Comparison of ENCODE assay signal across 25 cellular contexts in the genomic region with DNA sequence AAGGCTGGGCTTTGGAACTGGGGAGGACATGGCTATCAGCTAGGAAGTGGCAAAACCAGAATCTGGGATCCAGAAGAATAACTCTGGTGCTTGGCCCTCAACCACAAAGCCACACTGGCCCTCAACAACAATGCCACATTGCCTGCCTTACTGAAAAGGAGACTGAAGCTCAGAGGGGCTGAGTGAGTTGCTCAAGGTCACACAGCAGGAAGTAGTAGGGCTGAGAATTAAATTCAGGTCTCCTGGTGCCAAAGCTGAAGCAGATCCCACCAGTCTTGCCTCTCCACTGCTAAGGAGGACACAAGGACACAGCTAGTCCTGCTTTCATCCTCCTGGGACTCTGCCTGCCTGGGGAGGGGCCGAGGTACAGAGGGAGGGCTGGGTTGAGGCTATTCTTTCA. TPM values are rescaled to one million over a fixed set of nuclear protein-coding genes. Genes with fewer than 3 reads are reported as not detected.
DNase-seq lines count a peak whose midpoint lies in the region; ATAC-seq and TF ChIP-seq lines count a peak whose summit lies in the region.
"Had no signal": no experiment of that assay in that cellular context is flagged by ENCODE, and none has a peak within 500 bp of the region (broad histone marks: within the 10 kb centered on the region; RNA-seq: fewer than 3 reads in every experiment).

No MANE protein-coding gene starts in this region.

- H3K9ac ChIP-seq in colonic mucosa (ENCODE audit: low read depth in 2 of 2, low read length in 2 of 2), result no peak overlapping the region
- H3K9ac ChIP-seq: BLaER1 treated with 17β-estradiol and CSF1 and Interleukin-3, amounts not matched to agents 10 nM and 100 nM; GM23248 had no signal

- H3K36me3 ChIP-seq in HEK293 (ENCODE audit: control insufficient read depth in 2 of 2, insufficient read depth in 1 of 2, low read length in 2 of 2) (no peaks in the 10 kb centered on the region), colonic mucosa (no peaks in the 10 kb centered on the region)
- H3K36me3 ChIP-seq: BE2C; BLaER1 treated with 17β-estradiol and CSF1 and Interleukin-3, amounts not matched to agents 10 nM and 100 nM had no signal

- POLR2A ChIA-PET in HEK293 (lab: Yijun Ruan, JAX), result no interaction called here

- TF ChIP-seq CTCF in HEK293 (tag by site-specific recombination; IDR thresholded peaks at IDR 0.05) (no peak), colonic mucosa (IDR thresholded peaks at IDR 0.05) (no peak)

- no peaks in the 10 kb centered on the region for H3K9me3 ChIP-seq in HEK293 (ENCODE audit: control insufficient read depth, insufficient read depth, low read depth, low read length)
- H3K9me3 ChIP-seq in colonic mucosa, result no peaks in the 10 kb centered on the region
- H3K9me3 ChIP-seq: A549, BE2C had no signal

- no peak overlapping the region for H3K4me3 ChIP-seq in HEK293 (ENCODE audit: low read depth, low read length)
- no peak overlapping the region for H3K4me3 ChIP-seq in colonic mucosa
- H3K4me3 ChIP-seq: A549; BLaER1 treated with 17β-estradiol and CSF1 and Interleukin-3, amounts not matched to agents 10 nM and 100 nM; GM23248 had no signal

- H3K27ac ChIP-seq in HEK293 (ENCODE audit: extremely low read depth, low read depth, low read length) (no peak overlapping the region), colonic mucosa (no peak overlapping the region), substantia nigra (ENCODE audit: low read depth, low read length, poor library complexity, severe bottlenecking) (no peak overlapping the region)
- H3K27ac ChIP-seq: A549; BLaER1 treated with 17β-estradiol and CSF1 and Interleukin-3, amounts not matched to agents 10 nM and 100 nM; GM23248 had no signal

- H3K27me3 ChIP-seq in colonic mucosa, result no peaks in the 10 kb centered on the region
- H3K27me3 ChIP-seq: BE2C; BLaER1 treated with 17β-estradiol and CSF1 and Interleukin-3, amounts not matched to agents 10 nM and 100 nM had no signal

- intact Hi-C loops in colonic mucosa (cut with DNase I), result no loop called here

- DNase-seq in activated effector memory CD4-positive, alpha-beta T cell treated with anti-CD3 and anti-CD28 coated beads, Interleukin-2, amount 50 U/mL, for 16 hours, result peak; percentile 12
- no peak for DNase-seq in activated effector memory CD4-positive, alpha-beta T cell treated with Interleukin-2 at 50 U/mL for 16 hours
- DNase-seq in colonic mucosa (peak; percentile 11), islet precursor cell (peak; percentile 22), substantia nigra (lab: John Stamatoyannopoulos, UW) (no peak)
- DNase-seq: 8988T; ACHN; AML-193; BE2C; CD4-positive, alpha-beta T cell; CD8-positive, alpha-beta memory T cell; DMS 273 treated with DMSO at 0.1 percent for 48 hours; DMS53; GF-D8; GM23248; H9; HFFc6 had no signal

- no peak for ATAC-seq in HG02870 (IDR thresholded peaks at IDR 0.05; ENCODE audit: unreplicated experiment)
- no peak for ATAC-seq in HG03571 (IDR thresholded peaks at IDR 0.05; ENCODE audit: unreplicated experiment)

- CTCF ChIA-PET in HEK293 (lab: Yijun Ruan, JAX), result interaction anchor here (0.6 to 0.8 kb wide), 3 partner anchors 51 to 540 kb away, joined by 3 to 5 read pairs (median 4); no protein-coding TSS in a partner anchor

- no peaks in the 10 kb centered on the region for H3K4me1 ChIP-seq in HEK293 (ENCODE audit: control insufficient read depth, insufficient read depth, low read length)
- H3K4me1 ChIP-seq in colonic mucosa, result no peaks in the 10 kb centered on the region
- H3K4me1 ChIP-seq: A549, BE2C had no signal

TF ChIP-seq in HEK293, 187 proteins besides CTCF, POLR2A, EP300 and RAD21:
- TF ChIP-seq ZNF768 (tag by site-specific recombination; IDR thresholded peaks at IDR 0.05) (peak; percentile 64; the same call in 1 of the 2 replicates), ZNF433 (tag by site-specific recombination; IDR thresholded peaks at IDR 0.05; ENCODE audit: low read depth) (no peak)

RNA-seq across cellular contexts. Expression of gene STUM, which starts 29.4 kb away (rescaled TPM):
- total RNA-seq in colonic mucosa, result 1 to 10 TPM; 1.0 to 3.2 TPM
- total RNA-seq: CD4-positive, alpha-beta T cell; CD8-positive, alpha-beta memory T cell; Daoy; G401; H4; HFFc6 had no signal

Comparison
In these comparisons a context has a peak if more than half of its experiments do, and no peak if none do; other contexts are left out.
1. DNase-seq: peak in activated effector memory CD4-positive, alpha-beta T cell treated with anti-CD3 and anti-CD28 coated beads, Interleukin-2, amount 50 U/mL, for 16 hours (single experiment), colonic mucosa (single experiment) and islet precursor cell (single experiment); none in activated effector memory CD4-positive, alpha-beta T cell treated with Interleukin-2 at 50 U/mL for 16 hours (single experiment) and substantia nigra (0 of 49).